In the genomic region with DNA sequence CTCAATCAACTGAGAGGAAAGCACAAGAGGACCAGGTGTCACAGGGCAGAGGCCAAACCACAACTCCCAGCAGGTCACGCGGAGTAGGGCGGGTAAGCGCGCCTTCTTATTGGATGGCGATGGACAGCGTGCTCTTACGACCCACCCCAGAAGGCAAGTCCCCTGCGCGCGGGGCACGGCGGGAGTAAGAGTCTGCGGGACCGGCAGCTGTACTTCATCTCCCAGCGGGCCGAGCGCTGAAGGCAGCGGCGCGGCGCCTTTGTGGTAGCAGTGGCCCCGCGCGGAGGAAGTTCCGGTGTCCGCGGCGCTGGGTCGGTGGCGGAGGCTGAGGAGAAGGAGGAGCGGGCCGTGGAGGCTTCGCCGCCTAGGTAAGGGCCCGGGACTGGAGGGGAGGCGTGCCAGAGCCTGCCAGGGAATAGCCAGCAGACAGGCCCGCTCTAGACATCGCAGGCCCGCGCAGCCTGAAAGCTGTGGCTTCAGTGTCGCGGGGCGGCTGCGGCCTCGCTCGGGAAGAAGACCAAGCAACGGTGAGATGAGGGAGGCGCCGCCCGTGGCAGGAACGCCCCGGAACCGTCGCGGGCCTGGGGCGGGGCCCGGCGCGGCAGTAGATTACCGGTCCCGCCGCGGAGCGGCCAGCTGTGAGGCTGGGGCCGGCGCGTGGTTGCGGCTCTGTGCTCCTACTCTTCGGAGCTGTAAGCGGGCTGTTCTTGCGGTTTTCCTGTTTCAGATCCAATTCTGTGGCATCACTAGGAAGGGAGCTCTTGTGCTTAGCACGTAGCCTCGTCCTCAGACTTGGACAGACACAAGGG, we compare ENCODE assay signal across 1 cellular context.
A peak's percentile ranks its signal among the peaks of the same experiment; 100 is the strongest.
TF ChIP-seq lines count a peak whose summit lies in the region.

A gene with protein sequence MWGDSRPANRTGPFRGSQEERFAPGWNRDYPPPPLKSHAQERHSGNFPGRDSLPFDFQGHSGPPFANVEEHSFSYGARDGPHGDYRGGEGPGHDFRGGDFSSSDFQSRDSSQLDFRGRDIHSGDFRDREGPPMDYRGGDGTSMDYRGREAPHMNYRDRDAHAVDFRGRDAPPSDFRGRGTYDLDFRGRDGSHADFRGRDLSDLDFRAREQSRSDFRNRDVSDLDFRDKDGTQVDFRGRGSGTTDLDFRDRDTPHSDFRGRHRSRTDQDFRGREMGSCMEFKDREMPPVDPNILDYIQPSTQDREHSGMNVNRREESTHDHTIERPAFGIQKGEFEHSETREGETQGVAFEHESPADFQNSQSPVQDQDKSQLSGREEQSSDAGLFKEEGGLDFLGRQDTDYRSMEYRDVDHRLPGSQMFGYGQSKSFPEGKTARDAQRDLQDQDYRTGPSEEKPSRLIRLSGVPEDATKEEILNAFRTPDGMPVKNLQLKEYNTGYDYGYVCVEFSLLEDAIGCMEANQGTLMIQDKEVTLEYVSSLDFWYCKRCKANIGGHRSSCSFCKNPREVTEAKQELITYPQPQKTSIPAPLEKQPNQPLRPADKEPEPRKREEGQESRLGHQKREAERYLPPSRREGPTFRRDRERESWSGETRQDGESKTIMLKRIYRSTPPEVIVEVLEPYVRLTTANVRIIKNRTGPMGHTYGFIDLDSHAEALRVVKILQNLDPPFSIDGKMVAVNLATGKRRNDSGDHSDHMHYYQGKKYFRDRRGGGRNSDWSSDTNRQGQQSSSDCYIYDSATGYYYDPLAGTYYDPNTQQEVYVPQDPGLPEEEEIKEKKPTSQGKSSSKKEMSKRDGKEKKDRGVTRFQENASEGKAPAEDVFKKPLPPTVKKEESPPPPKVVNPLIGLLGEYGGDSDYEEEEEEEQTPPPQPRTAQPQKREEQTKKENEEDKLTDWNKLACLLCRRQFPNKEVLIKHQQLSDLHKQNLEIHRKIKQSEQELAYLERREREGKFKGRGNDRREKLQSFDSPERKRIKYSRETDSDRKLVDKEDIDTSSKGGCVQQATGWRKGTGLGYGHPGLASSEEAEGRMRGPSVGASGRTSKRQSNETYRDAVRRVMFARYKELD (plus strand): TSS at position 293 of the 809 bp plus-strand sequence. CDS start 22,492 bp downstream, outside the sequence.

TF ChIP-seq in WTC11, 78 proteins besides CTCF, POLR2A, EP300 and RAD21 (continued from another document):
- TF ChIP-seq, protein P1, sequence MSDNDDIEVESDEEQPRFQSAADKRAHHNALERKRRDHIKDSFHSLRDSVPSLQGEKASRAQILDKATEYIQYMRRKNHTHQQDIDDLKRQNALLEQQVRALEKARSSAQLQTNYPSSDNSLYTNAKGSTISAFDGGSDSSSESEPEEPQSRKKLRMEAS (CRISPR knock-in tag; IDR thresholded peaks at IDR 0.05), result peak; percentile 75; the same call in 1 of the 2 replicates
- TF ChIP-seq, protein P2, sequence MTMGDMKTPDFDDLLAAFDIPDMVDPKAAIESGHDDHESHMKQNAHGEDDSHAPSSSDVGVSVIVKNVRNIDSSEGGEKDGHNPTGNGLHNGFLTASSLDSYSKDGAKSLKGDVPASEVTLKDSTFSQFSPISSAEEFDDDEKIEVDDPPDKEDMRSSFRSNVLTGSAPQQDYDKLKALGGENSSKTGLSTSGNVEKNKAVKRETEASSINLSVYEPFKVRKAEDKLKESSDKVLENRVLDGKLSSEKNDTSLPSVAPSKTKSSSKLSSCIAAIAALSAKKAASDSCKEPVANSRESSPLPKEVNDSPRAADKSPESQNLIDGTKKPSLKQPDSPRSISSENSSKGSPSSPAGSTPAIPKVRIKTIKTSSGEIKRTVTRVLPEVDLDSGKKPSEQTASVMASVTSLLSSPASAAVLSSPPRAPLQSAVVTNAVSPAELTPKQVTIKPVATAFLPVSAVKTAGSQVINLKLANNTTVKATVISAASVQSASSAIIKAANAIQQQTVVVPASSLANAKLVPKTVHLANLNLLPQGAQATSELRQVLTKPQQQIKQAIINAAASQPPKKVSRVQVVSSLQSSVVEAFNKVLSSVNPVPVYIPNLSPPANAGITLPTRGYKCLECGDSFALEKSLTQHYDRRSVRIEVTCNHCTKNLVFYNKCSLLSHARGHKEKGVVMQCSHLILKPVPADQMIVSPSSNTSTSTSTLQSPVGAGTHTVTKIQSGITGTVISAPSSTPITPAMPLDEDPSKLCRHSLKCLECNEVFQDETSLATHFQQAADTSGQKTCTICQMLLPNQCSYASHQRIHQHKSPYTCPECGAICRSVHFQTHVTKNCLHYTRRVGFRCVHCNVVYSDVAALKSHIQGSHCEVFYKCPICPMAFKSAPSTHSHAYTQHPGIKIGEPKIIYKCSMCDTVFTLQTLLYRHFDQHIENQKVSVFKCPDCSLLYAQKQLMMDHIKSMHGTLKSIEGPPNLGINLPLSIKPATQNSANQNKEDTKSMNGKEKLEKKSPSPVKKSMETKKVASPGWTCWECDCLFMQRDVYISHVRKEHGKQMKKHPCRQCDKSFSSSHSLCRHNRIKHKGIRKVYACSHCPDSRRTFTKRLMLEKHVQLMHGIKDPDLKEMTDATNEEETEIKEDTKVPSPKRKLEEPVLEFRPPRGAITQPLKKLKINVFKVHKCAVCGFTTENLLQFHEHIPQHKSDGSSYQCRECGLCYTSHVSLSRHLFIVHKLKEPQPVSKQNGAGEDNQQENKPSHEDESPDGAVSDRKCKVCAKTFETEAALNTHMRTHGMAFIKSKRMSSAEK (CRISPR knock-in tag; IDR thresholded peaks at IDR 0.05; ENCODE audit: borderline replicate concordance), result no peak
- TF ChIP-seq, protein P3, sequence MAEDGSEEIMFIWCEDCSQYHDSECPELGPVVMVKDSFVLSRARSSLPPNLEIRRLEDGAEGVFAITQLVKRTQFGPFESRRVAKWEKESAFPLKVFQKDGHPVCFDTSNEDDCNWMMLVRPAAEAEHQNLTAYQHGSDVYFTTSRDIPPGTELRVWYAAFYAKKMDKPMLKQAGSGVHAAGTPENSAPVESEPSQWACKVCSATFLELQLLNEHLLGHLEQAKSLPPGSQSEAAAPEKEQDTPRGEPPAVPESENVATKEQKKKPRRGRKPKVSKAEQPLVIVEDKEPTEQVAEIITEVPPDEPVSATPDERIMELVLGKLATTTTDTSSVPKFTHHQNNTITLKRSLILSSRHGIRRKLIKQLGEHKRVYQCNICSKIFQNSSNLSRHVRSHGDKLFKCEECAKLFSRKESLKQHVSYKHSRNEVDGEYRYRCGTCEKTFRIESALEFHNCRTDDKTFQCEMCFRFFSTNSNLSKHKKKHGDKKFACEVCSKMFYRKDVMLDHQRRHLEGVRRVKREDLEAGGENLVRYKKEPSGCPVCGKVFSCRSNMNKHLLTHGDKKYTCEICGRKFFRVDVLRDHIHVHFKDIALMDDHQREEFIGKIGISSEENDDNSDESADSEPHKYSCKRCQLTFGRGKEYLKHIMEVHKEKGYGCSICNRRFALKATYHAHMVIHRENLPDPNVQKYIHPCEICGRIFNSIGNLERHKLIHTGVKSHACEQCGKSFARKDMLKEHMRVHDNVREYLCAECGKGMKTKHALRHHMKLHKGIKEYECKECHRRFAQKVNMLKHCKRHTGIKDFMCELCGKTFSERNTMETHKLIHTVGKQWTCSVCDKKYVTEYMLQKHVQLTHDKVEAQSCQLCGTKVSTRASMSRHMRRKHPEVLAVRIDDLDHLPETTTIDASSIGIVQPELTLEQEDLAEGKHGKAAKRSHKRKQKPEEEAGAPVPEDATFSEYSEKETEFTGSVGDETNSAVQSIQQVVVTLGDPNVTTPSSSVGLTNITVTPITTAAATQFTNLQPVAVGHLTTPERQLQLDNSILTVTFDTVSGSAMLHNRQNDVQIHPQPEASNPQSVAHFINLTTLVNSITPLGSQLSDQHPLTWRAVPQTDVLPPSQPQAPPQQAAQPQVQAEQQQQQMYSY (CRISPR knock-in tag; IDR thresholded peaks at IDR 0.05), result no peak
- TF ChIP-seq, protein P4, sequence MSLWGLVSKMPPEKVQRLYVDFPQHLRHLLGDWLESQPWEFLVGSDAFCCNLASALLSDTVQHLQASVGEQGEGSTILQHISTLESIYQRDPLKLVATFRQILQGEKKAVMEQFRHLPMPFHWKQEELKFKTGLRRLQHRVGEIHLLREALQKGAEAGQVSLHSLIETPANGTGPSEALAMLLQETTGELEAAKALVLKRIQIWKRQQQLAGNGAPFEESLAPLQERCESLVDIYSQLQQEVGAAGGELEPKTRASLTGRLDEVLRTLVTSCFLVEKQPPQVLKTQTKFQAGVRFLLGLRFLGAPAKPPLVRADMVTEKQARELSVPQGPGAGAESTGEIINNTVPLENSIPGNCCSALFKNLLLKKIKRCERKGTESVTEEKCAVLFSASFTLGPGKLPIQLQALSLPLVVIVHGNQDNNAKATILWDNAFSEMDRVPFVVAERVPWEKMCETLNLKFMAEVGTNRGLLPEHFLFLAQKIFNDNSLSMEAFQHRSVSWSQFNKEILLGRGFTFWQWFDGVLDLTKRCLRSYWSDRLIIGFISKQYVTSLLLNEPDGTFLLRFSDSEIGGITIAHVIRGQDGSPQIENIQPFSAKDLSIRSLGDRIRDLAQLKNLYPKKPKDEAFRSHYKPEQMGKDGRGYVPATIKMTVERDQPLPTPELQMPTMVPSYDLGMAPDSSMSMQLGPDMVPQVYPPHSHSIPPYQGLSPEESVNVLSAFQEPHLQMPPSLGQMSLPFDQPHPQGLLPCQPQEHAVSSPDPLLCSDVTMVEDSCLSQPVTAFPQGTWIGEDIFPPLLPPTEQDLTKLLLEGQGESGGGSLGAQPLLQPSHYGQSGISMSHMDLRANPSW (CRISPR knock-in tag; conservative IDR thresholded peaks at IDR 0.05; ENCODE audit: low read depth), result 0 out of 2 replicates have a peak, but pooled peaks have one; percentile 32
- peak; percentile 52; the same call in 1 of the 2 replicates for TF ChIP-seq GABPB1 (CRISPR knock-in tag; IDR thresholded peaks at IDR 0.05)
